8 cellular contexts compared by ENCODE assay signal in the genomic region with DNA sequence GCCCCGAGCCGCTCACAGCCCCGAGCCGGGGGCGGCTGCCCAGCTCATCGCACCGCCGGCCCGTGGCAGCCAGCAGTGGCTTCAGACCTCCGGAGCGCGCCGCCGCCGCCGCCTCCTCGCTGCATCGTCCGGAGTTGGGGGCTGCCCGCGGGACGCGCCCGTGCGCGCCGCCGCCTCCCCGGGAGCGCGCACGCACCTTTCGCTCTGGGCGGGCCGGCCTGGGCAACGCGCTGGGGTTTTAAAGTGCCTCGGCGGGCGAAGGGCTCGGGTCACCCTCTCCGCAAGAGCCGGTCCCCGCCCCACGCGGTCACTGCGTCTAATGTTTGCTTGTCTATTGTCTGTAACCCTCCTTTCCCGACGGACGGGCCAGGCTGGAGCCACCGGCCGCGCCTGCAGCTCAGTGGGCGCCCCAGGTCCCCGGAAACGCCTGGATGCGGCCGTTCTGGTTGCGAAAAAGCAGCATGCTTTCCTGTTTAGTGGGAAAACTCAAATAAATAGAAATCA. TPM values are rescaled to one million over a fixed set of nuclear protein-coding genes. Genes with fewer than 3 reads are reported as not detected.
DNase-seq lines count a peak whose midpoint lies in the region; ATAC-seq and TF ChIP-seq lines count a peak whose summit lies in the region.

RYK (minus strand) TSS at position 143 of the 504 bp plus-strand sequence. CDS start 205 bp downstream, outside the sequence.

- peak; percentile 97 for DNase-seq in D341Med (ENCODE audit: low spot score)
- peak; percentile 77 for DNase-seq in activated T-cell treated with anti-CD3 and anti-CD28 coated beads for 48 hours (ENCODE audit: low read depth)
- DNase-seq in epithelial cell of proximal tubule (ENCODE audit: low read depth), result no peak
- DNase-seq in stimulated activated CD8-positive, alpha-beta memory T cell treated with anti-CD3 and anti-CD28 coated beads, Interleukin-4, amount 100 ng/mL, for 4 hours (ENCODE audit: low read depth in 2 of 2, low spot score in 1 of 2), result peak; percentile 28 to 54

- peaks cover 8% of the 10 kb centered on the region; the same call in 1 of the 2 replicates for H3F3A ChIP-seq in OCI-LY1 (ENCODE audit: insufficient read depth, low read length)

- no peaks in the 10 kb centered on the region for H3K9me2 ChIP-seq in OCI-LY1 (ENCODE audit: low read depth, low read length)

- H4K20me1 ChIP-seq in OCI-LY1 (ENCODE audit: insufficient read depth, low read length), result no peaks in the 10 kb centered on the region

- peak within 1 kb of the TSS; percentile 76 for H3K9ac ChIP-seq in HUES64 (ENCODE audit: low read depth, low read length)
- H3K9ac ChIP-seq in OCI-LY1 (ENCODE audit: low read length), result peak within 1 kb of the TSS; percentile 63; the same call in 1 of the 2 replicates
- H3K9ac ChIP-seq in mucosa of rectum (ENCODE audit: low read depth in 1 of 2, low read length in 2 of 2), result peak within 1 kb of the TSS; percentile 68 to 90

- WGBS in HUES64, result 2% methylated on average over 59 of the region's 59 CpGs

- H3K79me2 ChIP-seq in OCI-LY1 (ENCODE audit: insufficient read depth, low read length), result no peaks in the 10 kb centered on the region

- peak; percentile 71 for ATAC-seq in GM21447 (IDR thresholded peaks at IDR 0.05; ENCODE audit: unreplicated experiment)

- TF ChIP-seq CTCF in OCI-LY1 (IDR thresholded peaks at IDR 0.05; ENCODE audit: low read length) (no peak), epithelial cell of proximal tubule (conservative IDR thresholded peaks at IDR 0.05; ENCODE audit: low read depth, low read length) (no peak)

- no peaks in the 10 kb centered on the region for H3K36me3 ChIP-seq in HUES64 (ENCODE audit: insufficient read depth, low read length)
- no peaks in the 10 kb centered on the region for H3K36me3 ChIP-seq in OCI-LY1 (ENCODE audit: insufficient read depth, low read length)
- H3K36me3 ChIP-seq in mucosa of rectum (ENCODE audit: control insufficient read depth in 2 of 2, insufficient read depth in 2 of 2, low read length in 2 of 2), result no peaks in the 10 kb centered on the region

- H3K27me3 ChIP-seq in HUES64 (ENCODE audit: insufficient read depth, low read length), result no peaks in the 10 kb centered on the region
- peaks cover 11% of the 10 kb centered on the region; the same call in 1 of the 2 replicates for H3K27me3 ChIP-seq in OCI-LY1 (ENCODE audit: insufficient read depth, low read length)
- no peaks in the 10 kb centered on the region for H3K27me3 ChIP-seq in mucosa of rectum (ENCODE audit: control insufficient read depth in 2 of 2, insufficient read depth in 2 of 2, low read length in 2 of 2)

- H3K4me3 ChIP-seq in HUES64 (ENCODE audit: low read length) (peak within 1 kb of the TSS; percentile 93), OCI-LY1 (ENCODE audit: low read depth, low read length, poor library complexity, severe bottlenecking) (peak within 1 kb of the TSS; percentile 70), epithelial cell of proximal tubule (ENCODE audit: low read depth, low read length) (peak within 1 kb of the TSS; percentile 74), mucosa of rectum (ENCODE audit: low read length in 2 of 2) (peak within 1 kb of the TSS; percentile 78 to 84)

- H3K27ac ChIP-seq in HUES64 (ENCODE audit: low read depth, low read length), result peak within 1 kb of the TSS; percentile 82
- H3K27ac ChIP-seq in OCI-LY1 (ENCODE audit: low read depth, low read length, poor library complexity, severe bottlenecking), result no peak within 1 kb of the TSS
- H3K27ac ChIP-seq in mucosa of rectum (ENCODE audit: low read depth in 2 of 2, low read length in 2 of 2), result peak within 1 kb of the TSS; percentile 78 to 82

- H2AFZ ChIP-seq in OCI-LY1 (ENCODE audit: low read length), result peak within 1 kb of the TSS; percentile 93; the same call in 1 of the 2 replicates

- H3K4me2 ChIP-seq in OCI-LY1 (ENCODE audit: low read length), result peak within 1 kb of the TSS; percentile 91

- peaks cover 28% of the 10 kb centered on the region for H3K4me1 ChIP-seq in HUES64 (ENCODE audit: insufficient read depth, low read length)
- peaks cover 12% of the 10 kb centered on the region for H3K4me1 ChIP-seq in OCI-LY1 (ENCODE audit: insufficient read depth, low read length, severe bottlenecking)
- peaks cover 4 to 7% of the 10 kb centered on the region in 2 donors for H3K4me1 ChIP-seq in mucosa of rectum (ENCODE audit: control insufficient read depth in 2 of 2, insufficient read depth in 2 of 2, low read length in 2 of 2)

- H3K9me3 ChIP-seq in HUES64 (ENCODE audit: insufficient read depth, low read depth, low read length) (no peaks in the 10 kb centered on the region), OCI-LY1 (ENCODE audit: low read length) (no peaks in the 10 kb centered on the region), mucosa of rectum (ENCODE audit: control insufficient read depth in 2 of 2, low read length in 2 of 2) (no peaks in the 10 kb centered on the region)

RNA-seq across cellular contexts. Expression of gene RYK, which starts in this region (rescaled TPM):
- polyA plus RNA-seq in HUES64 (2013, experiment 1 of 2), result 44.3 TPM
- polyA plus RNA-seq in HUES64 (2013, experiment 2 of 2), result 45.3 TPM
- 33.5 and 60.5 TPM in 2 replicates for total RNA-seq in epithelial cell of proximal tubule
